In the genomic region with DNA sequence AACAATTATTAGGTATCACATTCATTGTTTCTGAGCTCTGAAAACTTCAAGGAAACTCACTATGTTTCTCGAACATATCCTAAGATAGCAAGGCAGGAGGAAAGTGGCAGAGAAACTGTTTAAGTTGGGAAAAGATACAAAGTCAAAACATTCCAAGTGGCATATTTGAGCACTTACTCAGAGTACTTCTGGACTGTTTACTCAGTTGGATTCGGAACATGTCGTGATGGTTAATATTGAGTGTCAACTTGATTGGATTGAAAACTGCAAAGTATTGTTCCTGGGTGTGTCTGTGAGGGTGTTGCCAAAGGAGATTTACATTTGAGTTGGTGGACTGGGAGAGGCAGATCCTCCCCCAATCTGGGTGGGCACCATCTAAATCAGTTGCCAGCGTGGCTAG, we compare ENCODE assay signal across 31 cellular contexts.
"Had no signal": no experiment of that assay in that cellular context is flagged by ENCODE, and none has a peak within 500 bp of the region (broad histone marks: within the 10 kb centered on the region; RNA-seq: fewer than 3 reads in every experiment).

No MANE protein-coding gene starts in this region.

- H3K36me3 ChIP-seq: brain microvascular endothelial cell, esophagus muscularis mucosa, heart right ventricle, lower lobe of right lung, neutrophil, ovary, prostate gland, suprapubic skin, transverse colon had no signal

- H3K36me3 Mint-ChIP-seq: activated naive CD4-positive, alpha-beta T cell treated with anti-CD3 and anti-CD28 coated beads, Interleukin-2, amount 50 U/mL, for 72 hours; naive B cell had no signal

- H3K27me3 ChIP-seq: brain microvascular endothelial cell, esophagus muscularis mucosa, neutrophil, ovary, suprapubic skin, transverse colon had no signal

- H3K27ac ChIP-seq: brain microvascular endothelial cell, esophagus muscularis mucosa, heart right ventricle, lower lobe of right lung, neutrophil, ovary, prostate gland, suprapubic skin, transverse colon had no signal

- H3K9me3 Mint-ChIP-seq: activated naive CD4-positive, alpha-beta T cell treated with anti-CD3 and anti-CD28 coated beads, Interleukin-2, amount 50 U/mL, for 72 hours; T-helper 2 cell treated with Interferon-gamma antibody and Interleukin-4, amounts not matched to agents 5 μg/mL and 100 μg/mL, for 36 hours had no signal

- H3K4me1 ChIP-seq: esophagus muscularis mucosa, heart right ventricle, lower lobe of right lung, prostate gland, suprapubic skin, transverse colon had no signal

- ATAC-seq: activated naive CD4-positive, alpha-beta T cell treated with anti-CD3 and anti-CD28 coated beads, Interleukin-2, amount 50 U/mL, for 72 hours; activated T-cell treated with anti-CD3 and anti-CD28 coated beads, Interleukin-2, amount 50 U/mL, for 72 hours; heart right ventricle; left lobe of liver; sciatic nerve had no signal

- H3K4me3 ChIP-seq: esophagus muscularis mucosa, heart right ventricle, lower lobe of right lung, ovary, prostate gland, suprapubic skin, transverse colon had no signal

- H3K4me3 Mint-ChIP-seq: activated T-cell treated with anti-CD3 and anti-CD28 coated beads, Interleukin-2, amount 50 U/mL, for 72 hours; naive B cell; nephron progenitor cell; T-helper 2 cell treated with Interferon-gamma antibody and Interleukin-4, amounts not matched to agents 5 μg/mL and 100 μg/mL, for 36 hours had no signal

- H3K4me1 Mint-ChIP-seq: naive B cell, nephron progenitor cell had no signal

- H3K9me3 ChIP-seq: esophagus muscularis mucosa, heart right ventricle, lower lobe of right lung, neutrophil, ovary, prostate gland, suprapubic skin, transverse colon had no signal

- H3K27me3 Mint-ChIP-seq: naive B cell had no signal

- FAIRE-seq: small intestine, urothelium cell line had no signal

- DNase-seq: activated CD4-positive, alpha-beta T cell treated with anti-CD3 and anti-CD28 coated beads for 4 hours; activated CD4-positive, alpha-beta T cell treated with anti-CD3 and anti-CD28 coated beads, Interleukin-2, amount 50 U/mL, for 4 hours; activated CD4-positive, CD25-positive, alpha-beta regulatory T cell; activated naive CD4-positive, alpha-beta T cell; activated T-cell treated with anti-CD3 and anti-CD28 coated beads for 4 hours; activated T-cell treated with anti-CD3 and anti-CD28 coated beads, Interleukin-2, amount 50 U/mL, for 72 hours; anterior cingulate cortex; brain microvascular endothelial cell; caudate nucleus; foreskin melanocyte; heart right ventricle; lower lobe of right lung; mesendoderm; naive B cell; nephron progenitor cell; ovary; retina; small intestine; stimulated activated CD4-positive, alpha-beta T cell treated with anti-CD3 and anti-CD28 coated beads, Interleukin-2, amount 100 ng/mL, for 24 hours; stimulated activated naive CD4-positive, alpha-beta T cell; T-helper 1 cell; transverse colon had no signal

- H3K27ac Mint-ChIP-seq: activated naive CD4-positive, alpha-beta T cell treated with anti-CD3 and anti-CD28 coated beads, Interleukin-2, amount 50 U/mL, for 72 hours; activated T-cell treated with anti-CD3 and anti-CD28 coated beads, Interleukin-2, amount 50 U/mL, for 72 hours; naive B cell; nephron progenitor cell; T-helper 2 cell treated with Interferon-gamma antibody and Interleukin-4, amounts not matched to agents 5 μg/mL and 100 μg/mL, for 36 hours had no signal
